Comparison of ENCODE assay signal across 8 cellular contexts in genomic region chr11:33930317-33931021, GRCh38. TPM values are rescaled to one million over a fixed set of nuclear protein-coding genes. Genes with fewer than 3 reads are reported as not detected.
DNase-seq lines count a peak whose midpoint lies in the region; ATAC-seq, FAIRE-seq and TF ChIP-seq lines count a peak whose summit lies in the region.

No MANE protein-coding gene starts in this region.

- ATAC-seq in HG03135 (IDR thresholded peaks at IDR 0.05; ENCODE audit: unreplicated experiment) = no peak

- H3K9me2 ChIP-seq in SK-N-SH = no peaks in the 10 kb centered on the region

- H3K4me3 ChIP-seq in astrocyte (ENCODE audit: insufficient read depth, low read depth, low read length) (no peak overlapping the region), H7 (ENCODE audit: insufficient read depth, low read depth, low read length) (no peak overlapping the region), SK-N-SH (ENCODE audit: low read depth in 2 of 2, low read length in 1 of 2) (no peak overlapping the region)

- TF ChIP-seq RAD21 in SK-N-SH (IDR thresholded peaks at IDR 0.05; ENCODE audit: low read length) = no peak

- H3K4me1 Mint-ChIP-seq in astrocyte (ENCODE audit: low read depth, unreplicated experiment) = no peaks in the 10 kb centered on the region

- H3K9ac ChIP-seq in astrocyte (ENCODE audit: low read length) (no peak overlapping the region), SK-N-SH (no peak overlapping the region)

- peaks cover 6% of the 10 kb centered on the region for H3K9me3 Mint-ChIP-seq in astrocyte (ENCODE audit: unreplicated experiment)

- no peak for TF ChIP-seq CTCF in astrocyte (IDR thresholded peaks at IDR 0.05; ENCODE audit: insufficient read depth, low read depth, low read length)
- no peak for TF ChIP-seq CTCF in SK-N-SH (IDR thresholded peaks at IDR 0.05)

- DNase-seq in MV-4-11 (lab: John Stamatoyannopoulos, UW) (peak; percentile 99), astrocyte (ENCODE audit: low read depth) (peak; percentile 46), superior temporal gyrus (ENCODE audit: extremely low spot score) (peak; percentile 53), H7 (no peak), SK-N-SH (no peak), midbrain (lab: John Stamatoyannopoulos, UW) (no peak)

- peaks cover 6% of the 10 kb centered on the region for H3K36me3 Mint-ChIP-seq in astrocyte (ENCODE audit: low read depth, unreplicated experiment)

- H3K4me2 ChIP-seq in astrocyte (ENCODE audit: low read length) (no peak overlapping the region), SK-N-SH (no peak overlapping the region)

- H3K27me3 Mint-ChIP-seq in astrocyte (ENCODE audit: low read depth, unreplicated experiment) = peaks cover 18% of the 10 kb centered on the region

- H3K4me1 ChIP-seq in astrocyte (ENCODE audit: insufficient read depth, low read length) (no peaks in the 10 kb centered on the region), SK-N-SH (ENCODE audit: control insufficient read depth in 1 of 2, insufficient read depth in 2 of 2, low read depth in 1 of 2, low read length in 1 of 2) (peaks cover 0 to 18% of the 10 kb centered on the region in 2 experiments; a peak in 1 of 4 replicates)

- no peak for FAIRE-seq in astrocyte (lab: Jason Lieb, UNC)

- WGBS in SK-N-SH (ENCODE audit: low lambda C conversion rate) = 71% methylated on average over 7 of the region's 7 CpGs

- no peak overlapping the region for H3K27ac Mint-ChIP-seq in astrocyte (ENCODE audit: unreplicated experiment)

- H3K4me3 Mint-ChIP-seq in astrocyte (ENCODE audit: unreplicated experiment) = no peak overlapping the region

- H3K27me3 ChIP-seq in astrocyte (ENCODE audit: insufficient read depth, low read length) (no peaks in the 10 kb centered on the region), layer of hippocampus (ENCODE audit: control insufficient read depth, insufficient read depth, low read length) (no peaks in the 10 kb centered on the region), H7 (ENCODE audit: control insufficient read depth, insufficient read depth, low read length) (no peaks in the 10 kb centered on the region), SK-N-SH (ENCODE audit: insufficient read depth) (peaks cover 4% of the 10 kb centered on the region; the same call in 1 of the 2 replicates)

- CTCF ChIA-PET in SK-N-SH (lab: Yijun Ruan, JAX) = interaction anchor here (1.2 kb wide), 1 partner anchor 57 kb away, joined by 4 read pairs; no protein-coding TSS in a partner anchor

- peaks cover 11% of the 10 kb centered on the region for H3K9me3 ChIP-seq in astrocyte (ENCODE audit: insufficient read depth, low read depth, low read length)
- peaks cover 6% of the 10 kb centered on the region; the same call in 1 of the 2 replicates for H3K9me3 ChIP-seq in SK-N-SH

- H3K79me2 ChIP-seq in astrocyte (ENCODE audit: insufficient read depth, low read length) (no peaks in the 10 kb centered on the region), SK-N-SH (ENCODE audit: insufficient read depth) (no peaks in the 10 kb centered on the region)

- POLR2A ChIA-PET in SK-N-SH (lab: Yijun Ruan, JAX) = no interaction called here

- H4K20me1 ChIP-seq in astrocyte (ENCODE audit: insufficient read depth, low read length) (no peaks in the 10 kb centered on the region), SK-N-SH (ENCODE audit: insufficient read depth) (no peaks in the 10 kb centered on the region)

- no peaks in the 10 kb centered on the region for H3K36me3 ChIP-seq in astrocyte (ENCODE audit: insufficient read depth, low read length)
- no peaks in the 10 kb centered on the region for H3K36me3 ChIP-seq in H7 (replicated peaks; ENCODE audit: control insufficient read depth, insufficient read depth, low read length)
- no peaks in the 10 kb centered on the region for H3K36me3 ChIP-seq in SK-N-SH (replicated peaks in 1 of 2; ENCODE audit: control insufficient read depth in 1 of 2, insufficient read depth in 2 of 2, low read length in 1 of 2)

- TF ChIP-seq EP300 in SK-N-SH (IDR thresholded peaks at IDR 0.05; ENCODE audit: borderline replicate concordance in 1 of 2, low read depth in 1 of 2, low read length in 1 of 2) = no peak

- H2AFZ ChIP-seq in astrocyte (ENCODE audit: low read depth, low read length) (peak overlapping the region; percentile 19), SK-N-SH (ENCODE audit: low read depth) (no peak overlapping the region)

- H3K27ac ChIP-seq in astrocyte (ENCODE audit: low read depth, low read length) = no peak overlapping the region
- peak overlapping the region; percentile 67 for H3K27ac ChIP-seq in layer of hippocampus (ENCODE audit: low read depth, low read length)
- H3K27ac ChIP-seq in SK-N-SH (ENCODE audit: low read depth in 2 of 2, low read length in 1 of 2) = no peak overlapping the region

- no peaks in the 10 kb centered on the region for H3F3A ChIP-seq in SK-N-SH (replicated peaks; ENCODE audit: insufficient read depth)

TF ChIP-seq in SK-N-SH, 30 proteins besides CTCF, POLR2A, EP300 and RAD21:
- TF ChIP-seq SIN3A (IDR thresholded peaks at IDR 0.05; ENCODE audit: borderline replicate concordance, low read depth, low read length) = no peak
- TF ChIP-seq NRF1 (IDR thresholded peaks at IDR 0.05; ENCODE audit: low read depth, low read length) = no peak
- TF ChIP-seq REST (IDR thresholded peaks at IDR 0.05; ENCODE audit: low read depth, low read length) = no peak
- TF ChIP-seq GATA2 (CRISPR knock-in tag; IDR thresholded peaks at IDR 0.05) = no peak
- no peak for TF ChIP-seq MEF2A (IDR thresholded peaks at IDR 0.05; ENCODE audit: borderline replicate concordance, low read depth)
- TF ChIP-seq CHD2 (IDR thresholded peaks at IDR 0.05; ENCODE audit: low read length, partially characterized antibody) = no peak
- no peak for TF ChIP-seq FOXJ3 (CRISPR knock-in tag; IDR thresholded peaks at IDR 0.05)
- no peak for TF ChIP-seq ZBTB33 (IDR thresholded peaks at IDR 0.05; ENCODE audit: borderline replicate concordance, low read depth)
- no peak for TF ChIP-seq RCOR1 (IDR thresholded peaks at IDR 0.05; ENCODE audit: low read length)
- no peak for TF ChIP-seq YY1 (IDR thresholded peaks at IDR 0.05; ENCODE audit: low read depth)
- TF ChIP-seq ELF1 (IDR thresholded peaks at IDR 0.05) = no peak

RNA-seq across cellular contexts. Expression of gene LMO2, which starts 38.6 kb away (rescaled TPM):
- 0.67 and 1.8 TPM in 2 replicates for total RNA-seq in astrocyte
- 0.87 and 0.92 TPM in 2 replicates for total RNA-seq in H7 (2014; rRNA removed; shearing (Covaris generic))
- 0.05 TPM in 2 replicates for polyA plus RNA-seq in SK-N-SH (2012; rRNA removed)
- polyA plus RNA-seq in SK-N-SH (2012; cell fraction: cytosol; rRNA removed) = 0.03 and 0.04 TPM in 2 replicates
- polyA plus RNA-seq in SK-N-SH (2012; cell fraction: nucleus; rRNA removed) = not detected in 2 replicates

Comparison
In these comparisons a context has a peak if more than half of its experiments do, and no peak if none do; other contexts are left out.
1. DNase-seq: peak in MV-4-11 (single experiment), astrocyte (single experiment) and superior temporal gyrus (single experiment); none in H7 (single experiment), SK-N-SH (single experiment) and midbrain (single experiment).